Comparison of ENCODE assay signal across 15 cellular contexts in the genomic region with DNA sequence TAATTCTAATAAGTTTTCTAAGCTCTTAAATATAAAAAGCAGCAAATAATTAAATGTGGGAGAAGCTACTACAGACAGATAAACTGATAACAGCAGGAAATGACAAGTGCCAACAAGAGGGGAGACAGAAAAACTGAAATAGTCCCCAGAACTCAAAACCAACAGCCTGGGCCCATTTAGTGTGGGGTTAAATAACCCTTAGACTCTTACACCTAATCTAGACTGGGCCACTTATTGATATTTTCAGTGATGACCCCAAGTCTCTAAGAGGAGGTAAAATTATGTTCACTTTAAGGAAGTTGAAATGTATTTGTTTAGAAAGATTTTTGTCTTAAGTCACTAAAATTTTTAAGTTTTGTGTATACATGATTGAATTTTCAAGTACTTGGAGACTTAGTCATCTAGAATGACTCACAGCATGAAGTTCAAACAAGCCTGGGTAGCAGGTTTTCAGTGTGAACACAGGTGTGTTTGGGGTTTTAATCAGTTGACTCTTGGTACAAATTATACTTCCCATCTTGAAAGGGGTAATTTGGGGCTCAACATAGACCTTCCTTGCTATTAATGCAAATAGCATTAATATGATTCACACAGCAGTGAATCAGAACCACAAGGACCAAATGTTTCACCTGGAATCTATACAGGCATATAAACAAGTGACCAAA. TPM values are rescaled to one million over a fixed set of nuclear protein-coding genes. Genes with fewer than 3 reads are reported as not detected.
A peak's percentile ranks its signal among the peaks of the same experiment; 100 is the strongest.
DNase-seq lines count a peak whose midpoint lies in the region; ATAC-seq and TF ChIP-seq lines count a peak whose summit lies in the region.
"Had no signal": no experiment of that assay in that cellular context is flagged by ENCODE, and none has a peak within 500 bp of the region (broad histone marks: within the 10 kb centered on the region; RNA-seq: fewer than 3 reads in every experiment).

No MANE protein-coding gene starts in this region.

- no peak for TF ChIP-seq RAD21 in HCT116 (IDR thresholded peaks at IDR 0.05; ENCODE audit: low read depth)

- H3K9me3 ChIP-seq in AG04450 (ENCODE audit: control insufficient read depth, insufficient read depth, low read length) (peaks cover 12% of the 10 kb centered on the region; the same call in 1 of the 2 replicates), HCT116 (ENCODE audit: control insufficient read depth in 1 of 2, insufficient read depth in 1 of 2, low read depth in 1 of 2, low read length in 2 of 2) (no peaks in the 10 kb centered on the region)
- H3K9me3 ChIP-seq: ovary had no signal

- H3K4me2 ChIP-seq in HCT116 (ENCODE audit: low read length): peak overlapping the region; percentile 48
- H3K4me2 ChIP-seq: BLaER1 had no signal

- no peak overlapping the region for H3K4me3 Mint-ChIP-seq in activated T-helper 2 cell treated with anti-CD3 and anti-CD28 coated beads, Interferon-gamma antibody, Interleukin-2, Interleukin-4, amounts not matched to agents 10 μg/mL and 5 μg/mL and 100 μg/mL, durations not matched to agents 14 hours and 24 hours and 36 hours (ENCODE audit: low read depth)
- H3K4me3 Mint-ChIP-seq: activated naive CD4-positive, alpha-beta T cell treated with anti-CD3 and anti-CD28 coated beads for 36 hours; T-helper 1 cell treated with Interleukin-12 subunit alpha and Interleukin-12 subunit beta and Interleukin-4 antibody, amounts not matched to agents 30 μg/mL and 1 μg/mL, for 36 hours had no signal

- H3K27me3 ChIP-seq in AG04450 (ENCODE audit: control insufficient read depth, insufficient read depth, low read length) (no peaks in the 10 kb centered on the region), HCT116 (ENCODE audit: insufficient read depth, low read length) (no peaks in the 10 kb centered on the region)
- H3K27me3 ChIP-seq: BLaER1, ovary had no signal

- DNase-seq in AG04450 (ENCODE audit: low read depth, low spot score) (peak; percentile 32), HCT116 (ENCODE audit: low read depth, low spot score) (peak; percentile 13), RWPE1 (ENCODE audit: low spot score) (peak; percentile 89), fibroblast of villous mesenchyme (ENCODE audit: low read depth) (peak; percentile 19), NCI-H1105 (lab: John Stamatoyannopoulos, UW) (no peak), hippocampal formation (lab: John Stamatoyannopoulos, UW) (no peak)
- DNase-seq in activated T-helper 2 cell treated with anti-CD3 and anti-CD28 coated beads, Interferon-gamma antibody, Interleukin-2, Interleukin-4, amounts not matched to agents 10 μg/mL and 5 μg/mL and 100 μg/mL, durations not matched to agents 14 hours and 24 hours and 36 hours (ENCODE audit: low spot score): no peak
- DNase-seq: activated CD4-positive, alpha-beta T cell treated with anti-CD3 and anti-CD28 coated beads, Interleukin-2, amount 50 U/mL, for 48 hours; activated naive CD4-positive, alpha-beta T cell treated with anti-CD3 and anti-CD28 coated beads for 36 hours; NCI-H1048; ovary had no signal

- H3K9ac ChIP-seq in HCT116 (ENCODE audit: low read length): no peak overlapping the region
- H3K9ac ChIP-seq: BLaER1 had no signal

- BruUV-seq in HCT116 (replicated peaks; lab: Mats Ljungman, UMichigan): no TSS peak

- POLR2A ChIA-PET in AG04450 (lab: Yijun Ruan, JAX) (no interaction called here), HCT116 (lab: Charles Lee) (no interaction called here), RWPE1 (lab: Yijun Ruan, JAX; ENCODE audit: low non-redundant PET) (interaction anchor here (0.6 kb wide), 1 partner anchor 39 kb away, joined by 3 read pairs; no protein-coding TSS in a partner anchor)

- H3K27ac ChIP-seq in AG04450 (ENCODE audit: low read depth, low read length) (no peak overlapping the region), HCT116 (ENCODE audit: low read depth, low read length) (peak overlapping the region; percentile 25; the same call in 1 of the 2 replicates), RWPE1 (no peak overlapping the region)
- H3K27ac ChIP-seq: BLaER1, ovary had no signal

- intact Hi-C loops in HCT116 (cut with micrococcal nuclease): no loop called here
- intact Hi-C loops in activated T-helper 2 cell treated with anti-CD3 and anti-CD28 coated beads, Interferon-gamma antibody, Interleukin-2, Interleukin-4, amounts not matched to agents 10 μg/mL and 5 μg/mL and 100 μg/mL, durations not matched to agents 14 hours and 24 hours and 36 hours (cut with micrococcal nuclease): no loop called here

- H3K9me2 ChIP-seq in HCT116 (ENCODE audit: insufficient read depth): 0 out of 2 replicates have a peak, but pooled peaks cover 6% of the 10 kb centered on the region

- no peaks in the 10 kb centered on the region for H3K4me1 Mint-ChIP-seq in activated T-helper 2 cell treated with anti-CD3 and anti-CD28 coated beads, Interferon-gamma antibody, Interleukin-2, Interleukin-4, amounts not matched to agents 10 μg/mL and 5 μg/mL and 100 μg/mL, durations not matched to agents 14 hours and 24 hours and 36 hours (ENCODE audit: low read depth)

- CTCF ChIA-PET in AG04450 (lab: Charles Lee) (no interaction called here), HCT116 (lab: Charles Lee) (no interaction called here), RWPE1 (lab: Yijun Ruan, JAX) (interaction anchor here (0.6 kb wide), 1 partner anchor 1175 kb away, joined by 3 read pairs; no protein-coding TSS in a partner anchor)

- no peaks in the 10 kb centered on the region for H3K9me3 Mint-ChIP-seq in activated T-helper 2 cell treated with anti-CD3 and anti-CD28 coated beads, Interferon-gamma antibody, Interleukin-2, Interleukin-4, amounts not matched to agents 10 μg/mL and 5 μg/mL and 100 μg/mL, durations not matched to agents 14 hours and 24 hours and 36 hours
- H3K9me3 Mint-ChIP-seq: activated naive CD4-positive, alpha-beta T cell treated with anti-CD3 and anti-CD28 coated beads for 36 hours; T-helper 1 cell treated with Interleukin-12 subunit alpha and Interleukin-12 subunit beta and Interleukin-4 antibody, amounts not matched to agents 30 μg/mL and 1 μg/mL, for 36 hours had no signal

- H2AFZ ChIP-seq in HCT116 (ENCODE audit: low read depth, low read length, poor library complexity, severe bottlenecking): peak overlapping the region; percentile 39

- RAD21 ChIA-PET in HCT116 (lab: Charles Lee; ENCODE audit: low non-redundant PET in 1 of 2, low total read pairs in 2 of 2, uncharacterized antibody in 2 of 2, unreplicated experiment in 2 of 2): no interaction called here

- H3K27me3 Mint-ChIP-seq in activated T-helper 2 cell treated with anti-CD3 and anti-CD28 coated beads, Interferon-gamma antibody, Interleukin-2, Interleukin-4, amounts not matched to agents 10 μg/mL and 5 μg/mL and 100 μg/mL, durations not matched to agents 14 hours and 24 hours and 36 hours (ENCODE audit: low read depth): peaks cover 4% of the 10 kb centered on the region

- H3K27ac Mint-ChIP-seq in activated T-helper 2 cell treated with anti-CD3 and anti-CD28 coated beads, Interferon-gamma antibody, Interleukin-2, Interleukin-4, amounts not matched to agents 10 μg/mL and 5 μg/mL and 100 μg/mL, durations not matched to agents 14 hours and 24 hours and 36 hours: no peak overlapping the region
- H3K27ac Mint-ChIP-seq: activated naive CD4-positive, alpha-beta T cell treated with anti-CD3 and anti-CD28 coated beads for 36 hours; T-helper 1 cell treated with Interleukin-12 subunit alpha and Interleukin-12 subunit beta and Interleukin-4 antibody, amounts not matched to agents 30 μg/mL and 1 μg/mL, for 36 hours had no signal

- H3K4me1 ChIP-seq in HCT116 (ENCODE audit: control insufficient read depth in 1 of 2, insufficient read depth in 2 of 2, low read length in 2 of 2): peaks cover 13 to 35% of the 10 kb centered on the region in 2 experiments
- H3K4me1 ChIP-seq: BLaER1 had no signal

- H3K4me3 ChIP-seq in AG04450 (ENCODE audit: low read depth, low read length): no peak overlapping the region
- H3K4me3 ChIP-seq in HCT116 (replicated peaks in 1 of 2; ENCODE audit: low read depth in 1 of 2, low read length in 2 of 2): no peak overlapping the region
- no peak overlapping the region for H3K4me3 ChIP-seq in fibroblast of villous mesenchyme (ENCODE audit: low read depth, low read length)
- H3K4me3 ChIP-seq: BLaER1, ovary had no signal

- no peak for TF ChIP-seq POLR2A in HCT116 (IDR thresholded peaks at IDR 0.05; ENCODE audit: borderline replicate concordance, extremely low read depth, insufficient read depth, insufficient read length)

- no peaks in the 10 kb centered on the region for H3K36me3 Mint-ChIP-seq in activated T-helper 2 cell treated with anti-CD3 and anti-CD28 coated beads, Interferon-gamma antibody, Interleukin-2, Interleukin-4, amounts not matched to agents 10 μg/mL and 5 μg/mL and 100 μg/mL, durations not matched to agents 14 hours and 24 hours and 36 hours (ENCODE audit: low read depth)

- TF ChIP-seq CTCF in AG04450 (IDR thresholded peaks at IDR 0.05; ENCODE audit: low read depth, low read length) (no peak), HCT116 (IDR thresholded peaks at IDR 0.05 in 2 of 3, conservative IDR thresholded peaks at IDR 0.05 in 1 of 3; ENCODE audit: borderline replicate concordance in 1 of 3, insufficient read depth in 1 of 3, low read depth in 2 of 3, low read length in 2 of 3) (no peak), RWPE1 (conservative IDR thresholded peaks at IDR 0.05; ENCODE audit: low read depth) (no peak), fibroblast of villous mesenchyme (IDR thresholded peaks at IDR 0.05; ENCODE audit: insufficient read depth, low read depth, low read length) (no peak)

- peak; percentile 76 for ATAC-seq in HCT116
- no peak for ATAC-seq in HG03280 (IDR thresholded peaks at IDR 0.05; ENCODE audit: unreplicated experiment)

- H4K20me1 ChIP-seq in HCT116 (ENCODE audit: insufficient read depth): no peaks in the 10 kb centered on the region
- H4K20me1 ChIP-seq: BLaER1 had no signal

- H3K36me3 ChIP-seq in HCT116 (ENCODE audit: control insufficient read depth in 1 of 2, insufficient read depth in 2 of 2, low read length in 2 of 2): no peaks in the 10 kb centered on the region
- H3K36me3 ChIP-seq: BLaER1, ovary had no signal

- H3K79me2 ChIP-seq in HCT116 (ENCODE audit: insufficient read depth, low read length): no peaks in the 10 kb centered on the region

TF ChIP-seq in HCT116, 20 proteins besides CTCF, POLR2A, EP300 and RAD21:
- peak; percentile 60; the same call in 1 of the 2 replicates for TF ChIP-seq CBX3 (IDR thresholded peaks at IDR 0.05; ENCODE audit: low read depth)
- TF ChIP-seq FOSL1 (IDR thresholded peaks at IDR 0.05; ENCODE audit: low read depth): peak; percentile 90
- no peak for TF ChIP-seq ELF1 (IDR thresholded peaks at IDR 0.05; ENCODE audit: borderline replicate concordance, low read depth)
- peak; percentile 77 for TF ChIP-seq JUND (IDR thresholded peaks at IDR 0.05)
- peak; percentile 34 for TF ChIP-seq SP1 (IDR thresholded peaks at IDR 0.05; ENCODE audit: low read depth)

RNA-seq across cellular contexts. Expression of a gene that starts 54.9 kb away (rescaled TPM):
- polyA plus RNA-seq in AG04450 (2011; rRNA removed): 0.09 and 0.10 TPM in 2 replicates
- polyA minus RNA-seq in AG04450 (2011; rRNA and poly(A)+ RNA removed): 0.14 and 0.22 TPM in 2 replicates
- total RNA-seq in HCT116 (2021; ENCODE audit: unreplicated experiment): not detected
- polyA plus RNA-seq in HCT116 (2012): not detected in 2 replicates
- under 0.01 TPM in 1 of 2 replicates, not detected in the other for total RNA-seq in fibroblast of villous mesenchyme
- 13.7 and 14.4 TPM in 2 replicates for total RNA-seq in activated T-helper 2 cell treated with anti-CD3 and anti-CD28 coated beads, Interferon-gamma antibody, Interleukin-2, Interleukin-4, amounts not matched to agents 10 μg/mL and 5 μg/mL and 100 μg/mL, durations not matched to agents 14 hours and 24 hours and 36 hours
- total RNA-seq: dermis microvascular lymphatic vessel endothelial cell had no signal

Comparison
In these comparisons a context has a peak if more than half of its experiments do, and no peak if none do; other contexts are left out.
1. DNase-seq: peak in AG04450 (single experiment), HCT116 (single experiment), RWPE1 (single experiment) and fibroblast of villous mesenchyme (single experiment); none in NCI-H1105 (single experiment), hippocampal formation (0 of 2) and activated T-helper 2 cell treated with anti-CD3 and anti-CD28 coated beads, Interferon-gamma antibody, Interleukin-2, Interleukin-4, amounts not matched to agents 10 μg/mL and 5 μg/mL and 100 μg/mL, durations not matched to agents 14 hours and 24 hours and 36 hours (single experiment).
2. RNA of a gene that starts 54.9 kb away (total RNA-seq): 13.7 to 14.4 TPM in activated T-helper 2 cell treated with anti-CD3 and anti-CD28 coated beads, Interferon-gamma antibody, Interleukin-2, Interleukin-4, amounts not matched to agents 10 μg/mL and 5 μg/mL and 100 μg/mL, durations not matched to agents 14 hours and 24 hours and 36 hours; not detected in HCT116 (single experiment) and under 0.01 TPM in fibroblast of villous mesenchyme; every median in the first group is over 10 times any median in the second.